In genomic region chr20:50467618-50468373, GRCh38 we compare ENCODE assay signal across 9 cellular contexts. TPM values are rescaled to one million over a fixed set of nuclear protein-coding genes. Genes with fewer than 3 reads are reported as not detected.
DNase-seq lines count a peak whose midpoint lies in the region; ATAC-seq and TF ChIP-seq lines count a peak whose summit lies in the region.
"Had no signal": no experiment of that assay in that cellular context is flagged by ENCODE, and none has a peak within 500 bp of the region (broad histone marks: within the 10 kb centered on the region; RNA-seq: fewer than 3 reads in every experiment).

No MANE protein-coding gene starts in this region.

- no peak for TF ChIP-seq POLR2A in erythroblast (IDR thresholded peaks at IDR 0.05; ENCODE audit: low read length)

- POLR2A ChIA-PET in T-cell (lab: Charles Lee) = interaction anchor here in 1 of 2 donors (0.7 kb wide), 1 partner anchor 17 kb away, joined by 3 read pairs; no protein-coding TSS in a partner anchor

- peaks cover 13 to 22% (median 20%) of the 10 kb centered on the region in 3 donors for H3K4me1 Mint-ChIP-seq in T-cell

- no peak overlapping the region for H3K4me3 Mint-ChIP-seq in T-cell
- H3K4me3 Mint-ChIP-seq: activated naive CD8-positive, alpha-beta T cell had no signal

- DNase-seq in COLO829 (ENCODE audit: low spot score) (peak; percentile 66), HT-29 (ENCODE audit: low spot score) (peak; percentile 71), T-cell (peak in 17 of 34 experiments; percentile 8 to 50 (median 20)), erythroblast (lab: John Stamatoyannopoulos, UW) (peak; percentile 55 to 62), 8988T (no peak), NCI-H128 (lab: John Stamatoyannopoulos, UW; ENCODE audit: unreplicated experiment) (no peak)
- DNase-seq in stimulated activated CD4-positive, alpha-beta T cell treated with anti-CD3 and anti-CD28 coated beads, Interleukin-2, amount 100 ng/mL, for 24 hours = peak; percentile 26 to 27

- no peaks in the 10 kb centered on the region for H3K36me3 Mint-ChIP-seq in T-cell
- H3K36me3 Mint-ChIP-seq: activated naive CD8-positive, alpha-beta T cell had no signal

- H3K27me3 Mint-ChIP-seq in T-cell = peaks cover 0 to 1% of the 10 kb centered on the region in 2 donors
- H3K27me3 Mint-ChIP-seq: activated naive CD8-positive, alpha-beta T cell had no signal

- CTCF ChIA-PET in T-cell (lab: Charles Lee) = interaction anchor here (0.6 kb wide), 2 partner anchors 81 to 329 kb away, joined by 3 to 5 read pairs; no protein-coding TSS in a partner anchor

- ATAC-seq in T-cell (replicated peaks in 1 of 4) (peak in 3 of 4 experiments; percentile 41 to 79 (median 48)), HG03460 (IDR thresholded peaks at IDR 0.05; ENCODE audit: unreplicated experiment) (no peak)

- H3K9me3 Mint-ChIP-seq in T-cell = no peaks in the 10 kb centered on the region

- H3K27ac Mint-ChIP-seq in T-cell = no peak overlapping the region
- H3K27ac Mint-ChIP-seq: activated naive CD8-positive, alpha-beta T cell had no signal

RNA-seq across cellular contexts. Expression of gene PTPN1, which starts 42.4 kb away (rescaled TPM):
- 36.6 and 37.5 TPM in 2 replicates for total RNA-seq in HT-29 (2014; rRNA removed; shearing (Covaris generic))
- total RNA-seq in T-cell = 10 to 100 TPM; 50.7 to 67.9 (median 55.3) TPM

Comparison
In these comparisons a context has a peak if more than half of its experiments do, and no peak if none do; other contexts are left out.
1. DNase-seq: peak in COLO829 (single experiment), HT-29 (single experiment), erythroblast (2 of 2) and stimulated activated CD4-positive, alpha-beta T cell treated with anti-CD3 and anti-CD28 coated beads, Interleukin-2, amount 100 ng/mL, for 24 hours (2 of 2); none in 8988T (single experiment) and NCI-H128 (single experiment).